12 cellular contexts compared by ENCODE assay signal in the genomic region with DNA sequence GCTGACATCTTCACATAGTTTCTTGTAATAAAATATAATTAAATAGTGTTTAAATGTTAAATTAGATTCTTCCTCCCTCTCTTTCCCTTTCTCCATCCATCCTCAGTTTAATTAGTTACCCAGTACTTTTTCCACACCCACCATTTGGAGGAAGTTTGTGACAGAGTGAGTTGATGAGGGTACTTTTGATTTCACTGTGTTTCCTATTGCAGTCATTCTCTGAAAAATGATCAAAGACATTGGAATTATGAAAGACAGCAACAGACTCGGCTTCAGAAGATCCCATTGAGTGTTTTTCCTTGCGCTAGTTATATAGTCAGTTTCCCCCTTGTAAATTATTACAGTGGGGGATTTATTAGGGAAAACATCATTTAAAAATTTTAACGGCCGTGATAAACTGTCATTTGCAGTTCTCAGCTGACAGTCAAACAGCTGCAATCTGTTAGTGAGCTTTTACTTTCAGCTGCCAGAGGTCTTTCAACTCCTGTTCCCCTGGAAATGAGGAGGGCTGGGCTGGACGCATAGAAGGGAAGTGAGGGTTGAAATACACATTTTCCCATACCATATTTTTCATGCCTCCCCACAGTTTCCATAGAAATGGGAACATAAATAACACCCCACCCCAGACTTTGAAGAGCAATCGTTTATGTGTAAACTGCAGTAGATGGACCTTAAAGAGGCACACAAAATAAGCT.
DNase-seq lines count a peak whose midpoint lies in the region; ATAC-seq and TF ChIP-seq lines count a peak whose summit lies in the region.
"Had no signal": no experiment of that assay in that cellular context is flagged by ENCODE, and none has a peak within 500 bp of the region (broad histone marks: within the 10 kb centered on the region; RNA-seq: fewer than 3 reads in every experiment).

No MANE protein-coding gene starts in this region.

- H3K4me3 Mint-ChIP-seq in stimulated activated naive CD8-positive, alpha-beta T cell treated with anti-CD3 and anti-CD28 coated beads, Interleukin-15, Interleukin-2, amounts not matched to agents 100 ng/mL and 50 ng/mL, for 24 hours: peak overlapping the region; percentile 11
- H3K4me3 Mint-ChIP-seq in T-helper 17 cell: peak overlapping the region; percentile 82

- TF ChIP-seq CTCF in upper lobe of right lung (IDR thresholded peaks at IDR 0.05) (no peak), smooth muscle cell (IDR thresholded peaks at IDR 0.05; ENCODE audit: borderline replicate concordance, insufficient read depth, poor library complexity, severe bottlenecking) (no peak)

- H3K4me3 ChIP-seq in upper lobe of right lung (peak overlapping the region; percentile 4), smooth muscle cell (no peak overlapping the region)
- H3K4me3 ChIP-seq: skin epidermis had no signal

- no peaks in the 10 kb centered on the region for H3K27me3 ChIP-seq in upper lobe of right lung
- no peaks in the 10 kb centered on the region for H3K27me3 ChIP-seq in smooth muscle cell (ENCODE audit: low read depth)

- H2AFZ ChIP-seq in smooth muscle cell (ENCODE audit: low read depth): no peak overlapping the region

- no peaks in the 10 kb centered on the region for H3K79me2 ChIP-seq in smooth muscle cell (ENCODE audit: low read depth)

- no peak overlapping the region for H3K4me2 ChIP-seq in smooth muscle cell

- H3K36me3 ChIP-seq in upper lobe of right lung (no peaks in the 10 kb centered on the region), smooth muscle cell (ENCODE audit: low read depth) (no peaks in the 10 kb centered on the region)

- H3K9ac ChIP-seq in smooth muscle cell (ENCODE audit: low read depth): no peak overlapping the region

- no peaks in the 10 kb centered on the region for H3K27me3 Mint-ChIP-seq in stimulated activated naive CD8-positive, alpha-beta T cell treated with anti-CD3 and anti-CD28 coated beads, Interleukin-15, Interleukin-2, amounts not matched to agents 100 ng/mL and 50 ng/mL, for 24 hours
- H3K27me3 Mint-ChIP-seq in T-helper 17 cell: no peaks in the 10 kb centered on the region

- H3K4me1 Mint-ChIP-seq in stimulated activated naive CD8-positive, alpha-beta T cell treated with anti-CD3 and anti-CD28 coated beads, Interleukin-15, Interleukin-2, amounts not matched to agents 100 ng/mL and 50 ng/mL, for 24 hours (ENCODE audit: low read depth): peaks cover 15% of the 10 kb centered on the region
- H3K4me1 Mint-ChIP-seq in T-helper 17 cell: peaks cover 22% of the 10 kb centered on the region

- ATAC-seq in stimulated activated naive CD8-positive, alpha-beta T cell treated with anti-CD3 and anti-CD28 coated beads, Interleukin-15, Interleukin-2, amounts not matched to agents 100 U/mL and 50 U/mL, for 24 hours: no peak
- ATAC-seq in T-helper 17 cell (no peak), upper lobe of right lung (peak; percentile 65), HG03521 (IDR thresholded peaks at IDR 0.05; ENCODE audit: unreplicated experiment) (no peak)

- H3K9me3 ChIP-seq in T-helper 17 cell (ENCODE audit: control insufficient read depth, low read length, poor library complexity, severe bottlenecking): no peaks in the 10 kb centered on the region
- H3K9me3 ChIP-seq in upper lobe of right lung: no peaks in the 10 kb centered on the region
- H3K9me3 ChIP-seq in smooth muscle cell (replicated peaks; ENCODE audit: low read depth): no peaks in the 10 kb centered on the region

- DNase-seq in stimulated activated naive CD8-positive, alpha-beta T cell treated with anti-CD3 and anti-CD28 coated beads, Interleukin-15, Interleukin-2, amounts not matched to agents 100 U/mL and 50 U/mL, for 24 hours: no peak
- DNase-seq in T-helper 17 cell (no peak), left kidney (ENCODE audit: low read depth, low spot score) (peak; percentile 72), upper lobe of right lung (no peak), smooth muscle cell (lab: John Stamatoyannopoulos, UW; ENCODE audit: unreplicated experiment) (no peak), NCI-H1105 treated with DMSO at 0.1 percent for 48 hours (lab: John Stamatoyannopoulos, UW) (no peak)
- DNase-seq: COR-L47, midbrain, NCI-H446 treated with DMSO at 0.1 percent for 48 hours had no signal

- peak overlapping the region; percentile 7 for H3K27ac ChIP-seq in upper lobe of right lung
- no peak overlapping the region for H3K27ac ChIP-seq in smooth muscle cell (ENCODE audit: low read depth)

- H3K36me3 Mint-ChIP-seq in stimulated activated naive CD8-positive, alpha-beta T cell treated with anti-CD3 and anti-CD28 coated beads, Interleukin-15, Interleukin-2, amounts not matched to agents 100 ng/mL and 50 ng/mL, for 24 hours (ENCODE audit: low read depth): no peaks in the 10 kb centered on the region
- H3K36me3 Mint-ChIP-seq in T-helper 17 cell (ENCODE audit: low read depth): peaks cover 4% of the 10 kb centered on the region

- whole genome bisulfite sequencing in smooth muscle cell (ENCODE audit: low lambda C conversion rate): 43% methylated on average over 6 of the region's 6 CpGs

- no peaks in the 10 kb centered on the region for H3F3A ChIP-seq in smooth muscle cell (ENCODE audit: low read depth)

- peak overlapping the region; percentile 77 for H3K27ac Mint-ChIP-seq in stimulated activated naive CD8-positive, alpha-beta T cell treated with anti-CD3 and anti-CD28 coated beads, Interleukin-15, Interleukin-2, amounts not matched to agents 100 ng/mL and 50 ng/mL, for 24 hours
- H3K27ac Mint-ChIP-seq in T-helper 17 cell: peak overlapping the region; percentile 59

- intact Hi-C loops in upper lobe of right lung (cut with DNase I): no loop called here

- H3K4me1 ChIP-seq in upper lobe of right lung (peaks cover 19% of the 10 kb centered on the region), smooth muscle cell (ENCODE audit: low read depth) (no peaks in the 10 kb centered on the region)

- H4K20me1 ChIP-seq in smooth muscle cell (ENCODE audit: low read depth): no peaks in the 10 kb centered on the region

- no peaks in the 10 kb centered on the region for H3K9me3 Mint-ChIP-seq in stimulated activated naive CD8-positive, alpha-beta T cell treated with anti-CD3 and anti-CD28 coated beads, Interleukin-15, Interleukin-2, amounts not matched to agents 100 ng/mL and 50 ng/mL, for 24 hours
